ENCODE assay signal across 12 cellular contexts in genomic region chr10:59819265-59819664, GRCh38.
DNase-seq lines count a peak whose midpoint lies in the region; ATAC-seq and TF ChIP-seq lines count a peak whose summit lies in the region.
"Had no signal": no experiment of that assay in that cellular context is flagged by ENCODE, and none has a peak within 500 bp of the region (broad histone marks: within the 10 kb centered on the region; RNA-seq: fewer than 3 reads in every experiment).

No MANE protein-coding gene starts in this region.

- no peak overlapping the region for H2AFZ ChIP-seq in Loucy (ENCODE audit: low read length)

- H3K4me1 ChIP-seq in Loucy (ENCODE audit: insufficient read depth, low read length, poor library complexity, severe bottlenecking): peaks cover 11% of the 10 kb centered on the region
- H3K4me1 ChIP-seq: A549, BE2C, Caco-2 had no signal

- peak overlapping the region; percentile 29 for H3K27ac Mint-ChIP-seq in activated T-cell treated with anti-CD3 and anti-CD28 coated beads, Interleukin-2, amount 50 U/mL, for 24 hours
- peak overlapping the region; percentile 6 to 8 for H3K27ac Mint-ChIP-seq in effector memory CD8-positive, alpha-beta T cell
- H3K27ac Mint-ChIP-seq in stimulated activated effector memory CD8-positive, alpha-beta T cell treated with anti-CD3 and anti-CD28 coated beads, Interleukin-12 subunit alpha, Interleukin-12 subunit beta, amount 100 ng/mL, for 72 hours: peak overlapping the region; percentile 57

- H3K9me2 ChIP-seq in Loucy (replicated peaks; ENCODE audit: low read depth, low read length): no peaks in the 10 kb centered on the region

- H3K9me3 Mint-ChIP-seq in activated T-cell treated with anti-CD3 and anti-CD28 coated beads, Interleukin-2, amount 50 U/mL, for 24 hours: no peaks in the 10 kb centered on the region
- no peaks in the 10 kb centered on the region for H3K9me3 Mint-ChIP-seq in effector memory CD8-positive, alpha-beta T cell
- no peaks in the 10 kb centered on the region for H3K9me3 Mint-ChIP-seq in stimulated activated effector memory CD8-positive, alpha-beta T cell treated with anti-CD3 and anti-CD28 coated beads, Interleukin-12 subunit alpha, Interleukin-12 subunit beta, amount 100 ng/mL, for 72 hours
- H3K9me3 Mint-ChIP-seq: CD8-positive, alpha-beta memory T cell had no signal

- H3K79me2 ChIP-seq in Loucy (ENCODE audit: insufficient read depth, low read length): peaks cover 12% of the 10 kb centered on the region; the same call in 1 of the 2 replicates

- H3F3A ChIP-seq in Loucy (ENCODE audit: low read depth): no peaks in the 10 kb centered on the region

- peaks cover 29% of the 10 kb centered on the region; the same call in 1 of the 2 replicates for H3K36me3 ChIP-seq in Loucy (ENCODE audit: insufficient read depth, low read length)
- H3K36me3 ChIP-seq: BE2C had no signal

- no peak overlapping the region for H3K4me3 ChIP-seq in Loucy (ENCODE audit: low read length, poor library complexity, severe bottlenecking)
- H3K4me3 ChIP-seq: A549 had no signal

- ATAC-seq in effector memory CD8-positive, alpha-beta T cell (replicated peaks): no peak
- ATAC-seq in stimulated activated effector memory CD8-positive, alpha-beta T cell treated with anti-CD3 and anti-CD28 coated beads, Interleukin-12 subunit alpha, Interleukin-12 subunit beta, amount 100 ng/mL, for 72 hours: peak; percentile 40
- ATAC-seq: A549, HCT116 had no signal

- H3K4me1 Mint-ChIP-seq in activated T-cell treated with anti-CD3 and anti-CD28 coated beads, Interleukin-2, amount 50 U/mL, for 24 hours (ENCODE audit: low read depth): peaks cover 61% of the 10 kb centered on the region
- H3K4me1 Mint-ChIP-seq in effector memory CD8-positive, alpha-beta T cell (ENCODE audit: low read depth in 2 of 2): peaks cover 17 to 46% of the 10 kb centered on the region in 2 donors
- peaks cover 47% of the 10 kb centered on the region for H3K4me1 Mint-ChIP-seq in stimulated activated effector memory CD8-positive, alpha-beta T cell treated with anti-CD3 and anti-CD28 coated beads, Interleukin-12 subunit alpha, Interleukin-12 subunit beta, amount 100 ng/mL, for 72 hours

- H3K27me3 Mint-ChIP-seq in activated T-cell treated with anti-CD3 and anti-CD28 coated beads, Interleukin-2, amount 50 U/mL, for 24 hours: no peaks in the 10 kb centered on the region
- H3K27me3 Mint-ChIP-seq in effector memory CD8-positive, alpha-beta T cell: no peaks in the 10 kb centered on the region
- H3K27me3 Mint-ChIP-seq: CD8-positive, alpha-beta memory T cell had no signal

- no peak overlapping the region for H3K9ac ChIP-seq in Loucy (ENCODE audit: low read depth, low read length, poor library complexity, severe bottlenecking)

- H4K20me1 ChIP-seq in Loucy (ENCODE audit: insufficient read depth, low read length, poor library complexity, severe bottlenecking): peaks cover 23% of the 10 kb centered on the region

- H3K9me3 ChIP-seq in Loucy (ENCODE audit: insufficient read depth, low read depth, low read length): no peaks in the 10 kb centered on the region
- H3K9me3 ChIP-seq: BE2C, Caco-2 had no signal

- no peaks in the 10 kb centered on the region for H3K27me3 ChIP-seq in Loucy (ENCODE audit: insufficient read depth, low read length, poor library complexity, severe bottlenecking)
- H3K27me3 ChIP-seq: BE2C had no signal

- DNase-seq in activated T-cell treated with anti-CD3 and anti-CD28 coated beads, Interleukin-2, amount 50 U/mL, for 24 hours: no peak
- DNase-seq in activated T-cell treated with anti-CD3 and anti-CD28 coated beads, Interleukin-2, amount 50 U/mL, for 1 hour: no peak
- DNase-seq in effector memory CD8-positive, alpha-beta T cell: no peak
- DNase-seq in stimulated activated effector memory CD8-positive, alpha-beta T cell treated with anti-CD3 and anti-CD28 coated beads, Interleukin-12 subunit alpha, Interleukin-12 subunit beta, amount 100 ng/mL, for 72 hours (ENCODE audit: low spot score in 2 of 2): no peak
- no peak for DNase-seq in kidney tubule cell (ENCODE audit: low spot score)
- DNase-seq in GDM1 (lab: John Stamatoyannopoulos, UW): no peak
- DNase-seq: BE2C; Caco-2; CD8-positive, alpha-beta memory T cell had no signal

- H3K4me2 ChIP-seq in Loucy (ENCODE audit: low read depth, low read length, poor library complexity, severe bottlenecking): peak overlapping the region; percentile 32
- H3K4me2 ChIP-seq: A549 had no signal

- H3K4me3 Mint-ChIP-seq in activated T-cell treated with anti-CD3 and anti-CD28 coated beads, Interleukin-2, amount 50 U/mL, for 24 hours: no peak overlapping the region
- no peak overlapping the region for H3K4me3 Mint-ChIP-seq in effector memory CD8-positive, alpha-beta T cell
- H3K4me3 Mint-ChIP-seq in stimulated activated effector memory CD8-positive, alpha-beta T cell treated with anti-CD3 and anti-CD28 coated beads, Interleukin-12 subunit alpha, Interleukin-12 subunit beta, amount 100 ng/mL, for 72 hours: no peak overlapping the region

- peaks cover 83% of the 10 kb centered on the region for H3K36me3 Mint-ChIP-seq in activated T-cell treated with anti-CD3 and anti-CD28 coated beads, Interleukin-2, amount 50 U/mL, for 24 hours (ENCODE audit: low read depth)
- H3K36me3 Mint-ChIP-seq in effector memory CD8-positive, alpha-beta T cell (ENCODE audit: insufficient read depth): peaks cover 11% of the 10 kb centered on the region
- peaks cover 62% of the 10 kb centered on the region for H3K36me3 Mint-ChIP-seq in stimulated activated effector memory CD8-positive, alpha-beta T cell treated with anti-CD3 and anti-CD28 coated beads, Interleukin-12 subunit alpha, Interleukin-12 subunit beta, amount 100 ng/mL, for 72 hours

- no peak for TF ChIP-seq CTCF in Loucy (conservative IDR thresholded peaks at IDR 0.05; ENCODE audit: low read length)

Comparison
In these comparisons a context has a peak if more than half of its experiments do, and no peak if none do; other contexts are left out.
1. H3K27ac Mint-ChIP-seq: peak in every context shown above with its lines; median percentile 57 in stimulated activated effector memory CD8-positive, alpha-beta T cell treated with anti-CD3 and anti-CD28 coated beads, Interleukin-12 subunit alpha, Interleukin-12 subunit beta, amount 100 ng/mL, for 72 hours; 29 in activated T-cell treated with anti-CD3 and anti-CD28 coated beads, Interleukin-2, amount 50 U/mL, for 24 hours; 7 in effector memory CD8-positive, alpha-beta T cell.